Comparison of ENCODE assay signal across 8 cellular contexts in genomic region chrX:114041470-114041869, GRCh38.
A peak's percentile ranks its signal among the peaks of the same experiment; 100 is the strongest.
DNase-seq lines count a peak whose midpoint lies in the region; TF ChIP-seq lines count a peak whose summit lies in the region.
"Not testable (repeated sequence)": the region's sequence is repeated elsewhere in the genome, so short reads cannot be mapped to it uniquely, and the experiment has no call there.

No MANE protein-coding gene starts in this region.

- peak overlapping the region; percentile 66 for H3K4me2 ChIP-seq in hepatocyte
- not testable (repeated sequence) for H3K4me2 ChIP-seq in mesendoderm (ENCODE audit: low read length)
- H3K4me2 ChIP-seq in smooth muscle cell: peak overlapping the region; percentile 31

- H3K36me3 ChIP-seq in ES-I3 (ENCODE audit: insufficient read depth, low read length) (peaks cover 22% of the 10 kb centered on the region; the same call in 1 of the 2 replicates), HUES48 (ENCODE audit: control insufficient read depth, insufficient read depth, low read length) (peaks cover 29% of the 10 kb centered on the region)
- H3K36me3 ChIP-seq in ectodermal cell (ENCODE audit: control insufficient read depth, insufficient read depth, low read length); hepatocyte (replicated peaks; ENCODE audit: insufficient read depth, low read depth); iPS-15b (ENCODE audit: control insufficient read depth, insufficient read depth, low read length); mesendoderm (ENCODE audit: control insufficient read depth, insufficient read depth, low read length); smooth muscle cell (ENCODE audit: low read depth): not testable (repeated sequence)

- H3K79me2 ChIP-seq in hepatocyte; mesendoderm (ENCODE audit: control insufficient read depth, insufficient read depth, low read length); smooth muscle cell (ENCODE audit: low read depth): not testable (repeated sequence)

- H3F3A ChIP-seq in smooth muscle cell (ENCODE audit: low read depth): not testable (repeated sequence)

- not testable (repeated sequence) for H3K27ac ChIP-seq in HUES48 (ENCODE audit: low read depth, low read length); ectodermal cell (ENCODE audit: insufficient read depth, low read depth, low read length, poor library complexity, severe bottlenecking); hepatocyte; mesendoderm (ENCODE audit: low read depth, low read length); smooth muscle cell (ENCODE audit: low read depth)

- H3K27me3 ChIP-seq in HUES48 (ENCODE audit: control insufficient read depth, insufficient read depth, low read length); ectodermal cell (ENCODE audit: control insufficient read depth, insufficient read depth, low read length, poor library complexity, severe bottlenecking); hepatocyte; iPS-15b (ENCODE audit: control insufficient read depth, insufficient read depth, low read length); mesendoderm (ENCODE audit: insufficient read depth, low read length, poor library complexity): not testable (repeated sequence)
- H3K27me3 ChIP-seq in smooth muscle cell (ENCODE audit: low read depth): peaks cover 21% of the 10 kb centered on the region

- H3K4me1 ChIP-seq in ES-I3 (ENCODE audit: insufficient read depth, low read length): peaks cover 16% of the 10 kb centered on the region
- H3K4me1 ChIP-seq in HUES48 (ENCODE audit: control insufficient read depth, insufficient read depth, low read length): peaks cover 31% of the 10 kb centered on the region
- not testable (repeated sequence) for H3K4me1 ChIP-seq in ectodermal cell (ENCODE audit: control insufficient read depth, insufficient read depth, low read length); hepatocyte (ENCODE audit: insufficient read depth); mesendoderm (ENCODE audit: control insufficient read depth, low read depth, low read length)
- H3K4me1 ChIP-seq in iPS-15b (ENCODE audit: control insufficient read depth, insufficient read depth, low read length): peaks cover 15% of the 10 kb centered on the region
- H3K4me1 ChIP-seq in smooth muscle cell (ENCODE audit: low read depth): peaks cover 21% of the 10 kb centered on the region

- H2BK15ac ChIP-seq in mesendoderm (replicated peaks; ENCODE audit: low read depth): not testable (repeated sequence)

- H3K56ac ChIP-seq in mesendoderm (ENCODE audit: low read length): not testable (repeated sequence)

- H3K18ac ChIP-seq in mesendoderm (ENCODE audit: low read length): not testable (repeated sequence)

- H2AK5ac ChIP-seq in mesendoderm (ENCODE audit: low read length): not testable (repeated sequence)

- not testable (repeated sequence) for TF ChIP-seq CTCF in hepatocyte (IDR thresholded peaks at IDR 0.05; ENCODE audit: poor library complexity); smooth muscle cell (IDR thresholded peaks at IDR 0.05; ENCODE audit: borderline replicate concordance, insufficient read depth, poor library complexity, severe bottlenecking)

- H3K9me2 ChIP-seq in hepatocyte (replicated peaks; ENCODE audit: insufficient read depth): not testable (repeated sequence)

- not testable (repeated sequence) for H3K79me1 ChIP-seq in mesendoderm (ENCODE audit: low read length)

- H2BK5ac ChIP-seq in mesendoderm (ENCODE audit: low read length): not testable (repeated sequence)

- not testable (repeated sequence) for H4K5ac ChIP-seq in mesendoderm (ENCODE audit: low read length)

- 1 to 9% methylated on average over 7 to 8 of the region's 8 CpGs for WGBS in ectodermal cell, 2 experiments
- 31% methylated on average over 8 of the region's 8 CpGs for WGBS in hepatocyte (ENCODE audit: low lambda C conversion rate, missing lambda C conversion rate)
- WGBS in mesendoderm (ENCODE audit: extremely low coverage, insufficient coverage, low lambda C conversion rate): 97% methylated on average over 3 of the region's 8 CpGs
- WGBS in smooth muscle cell (ENCODE audit: low lambda C conversion rate): 45% methylated on average over 8 of the region's 8 CpGs

- H3K9ac ChIP-seq in ES-I3 (ENCODE audit: low read depth, low read length) (peak overlapping the region; percentile 56; the same call in 1 of the 2 replicates), HUES48 (ENCODE audit: low read depth, low read length) (peak overlapping the region; percentile 94), iPS-15b (ENCODE audit: low read depth, low read length) (peak overlapping the region; percentile 77)
- H3K9ac ChIP-seq in mesendoderm (ENCODE audit: low read length); smooth muscle cell (ENCODE audit: low read depth): not testable (repeated sequence)

- H4K8ac ChIP-seq in mesendoderm (ENCODE audit: low read depth, low read length): not testable (repeated sequence)

- not testable (repeated sequence) for H2BK120ac ChIP-seq in mesendoderm (ENCODE audit: low read depth, low read length)

- H3K9me3 ChIP-seq in ES-I3 (ENCODE audit: control insufficient read depth, insufficient read depth, low read length); HUES48 (ENCODE audit: control insufficient read depth, insufficient read depth, low read length); ectodermal cell (ENCODE audit: control insufficient read depth, low read length); hepatocyte (ENCODE audit: low read depth); iPS-15b (ENCODE audit: control insufficient read depth, insufficient read depth, low read length); smooth muscle cell (replicated peaks; ENCODE audit: low read depth): not testable (repeated sequence)

- not testable (repeated sequence) for H4K20me1 ChIP-seq in hepatocyte (ENCODE audit: insufficient read depth, poor library complexity, severe bottlenecking); smooth muscle cell (ENCODE audit: low read depth)

- H3K23ac ChIP-seq in mesendoderm (ENCODE audit: low read length): not testable (repeated sequence)

- H3K4ac ChIP-seq in mesendoderm (ENCODE audit: low read depth, low read length): not testable (repeated sequence)

- H2AFZ ChIP-seq in hepatocyte; smooth muscle cell (ENCODE audit: low read depth): not testable (repeated sequence)

- DNase-seq in NCI-H82 treated with DMSO at 0.1 percent for 48 hours (lab: John Stamatoyannopoulos, UW; ENCODE audit: unreplicated experiment): peak; percentile 7
- not testable (repeated sequence) for DNase-seq in hepatocyte (ENCODE audit: low spot score); smooth muscle cell (lab: John Stamatoyannopoulos, UW; ENCODE audit: unreplicated experiment)
- DNase-seq in mesendoderm: peak; percentile 67

- H3K4me3 ChIP-seq in HUES48 (ENCODE audit: low read depth, low read length) (peak overlapping the region; percentile 76), ectodermal cell (ENCODE audit: insufficient read depth, low read depth, low read length) (peak overlapping the region; percentile 6), iPS-15b (ENCODE audit: low read depth, low read length) (peak overlapping the region; percentile 82)
- H3K4me3 ChIP-seq in hepatocyte; mesendoderm (ENCODE audit: low read length); smooth muscle cell: not testable (repeated sequence)
